Comparison of ENCODE assay signal across 1 cellular context in genomic region chr6:13814176-13814937, GRCh38.
TF ChIP-seq lines count a peak whose summit lies in the region.

A gene with protein sequence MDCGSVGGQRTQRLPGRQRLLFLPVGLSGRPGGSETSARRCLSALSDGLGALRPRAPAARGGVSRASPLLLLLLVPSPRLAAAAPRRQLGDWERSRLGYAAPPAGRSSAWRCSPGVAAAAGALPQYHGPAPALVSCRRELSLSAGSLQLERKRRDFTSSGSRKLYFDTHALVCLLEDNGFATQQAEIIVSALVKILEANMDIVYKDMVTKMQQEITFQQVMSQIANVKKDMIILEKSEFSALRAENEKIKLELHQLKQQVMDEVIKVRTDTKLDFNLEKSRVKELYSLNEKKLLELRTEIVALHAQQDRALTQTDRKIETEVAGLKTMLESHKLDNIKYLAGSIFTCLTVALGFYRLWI (minus strand): TSS chr6:13814557. CDS start chr6:13814429, 128 bp downstream.

TF ChIP-seq in HEK293, 187 proteins besides CTCF, POLR2A, EP300 and RAD21 (continued from another document and continues in another):
- TF ChIP-seq, protein P1, sequence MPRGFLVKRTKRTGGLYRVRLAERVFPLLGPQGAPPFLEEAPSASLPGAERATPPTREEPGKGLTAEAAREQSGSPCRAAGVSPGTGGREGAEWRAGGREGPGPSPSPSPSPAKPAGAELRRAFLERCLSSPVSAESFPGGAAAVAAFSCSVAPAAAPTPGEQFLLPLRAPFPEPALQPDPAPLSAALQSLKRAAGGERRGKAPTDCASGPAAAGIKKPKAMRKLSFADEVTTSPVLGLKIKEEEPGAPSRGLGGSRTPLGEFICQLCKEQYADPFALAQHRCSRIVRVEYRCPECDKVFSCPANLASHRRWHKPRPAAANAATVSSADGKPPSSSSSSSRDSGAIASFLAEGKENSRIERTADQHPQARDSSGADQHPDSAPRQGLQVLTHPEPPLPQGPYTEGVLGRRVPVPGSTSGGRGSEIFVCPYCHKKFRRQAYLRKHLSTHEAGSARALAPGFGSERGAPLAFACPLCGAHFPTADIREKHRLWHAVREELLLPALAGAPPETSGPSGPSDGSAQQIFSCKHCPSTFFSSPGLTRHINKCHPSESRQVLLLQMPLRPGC (tag by site-specific recombination; IDR thresholded peaks at IDR 0.05): no peak
- peak; percentile 20; the same call in 1 of the 2 replicates for TF ChIP-seq ZIC2 (tag by site-specific recombination; IDR thresholded peaks at IDR 0.05)
- no peak for TF ChIP-seq ZFP37 (tag by site-specific recombination; IDR thresholded peaks at IDR 0.05)
- TF ChIP-seq, protein P2, sequence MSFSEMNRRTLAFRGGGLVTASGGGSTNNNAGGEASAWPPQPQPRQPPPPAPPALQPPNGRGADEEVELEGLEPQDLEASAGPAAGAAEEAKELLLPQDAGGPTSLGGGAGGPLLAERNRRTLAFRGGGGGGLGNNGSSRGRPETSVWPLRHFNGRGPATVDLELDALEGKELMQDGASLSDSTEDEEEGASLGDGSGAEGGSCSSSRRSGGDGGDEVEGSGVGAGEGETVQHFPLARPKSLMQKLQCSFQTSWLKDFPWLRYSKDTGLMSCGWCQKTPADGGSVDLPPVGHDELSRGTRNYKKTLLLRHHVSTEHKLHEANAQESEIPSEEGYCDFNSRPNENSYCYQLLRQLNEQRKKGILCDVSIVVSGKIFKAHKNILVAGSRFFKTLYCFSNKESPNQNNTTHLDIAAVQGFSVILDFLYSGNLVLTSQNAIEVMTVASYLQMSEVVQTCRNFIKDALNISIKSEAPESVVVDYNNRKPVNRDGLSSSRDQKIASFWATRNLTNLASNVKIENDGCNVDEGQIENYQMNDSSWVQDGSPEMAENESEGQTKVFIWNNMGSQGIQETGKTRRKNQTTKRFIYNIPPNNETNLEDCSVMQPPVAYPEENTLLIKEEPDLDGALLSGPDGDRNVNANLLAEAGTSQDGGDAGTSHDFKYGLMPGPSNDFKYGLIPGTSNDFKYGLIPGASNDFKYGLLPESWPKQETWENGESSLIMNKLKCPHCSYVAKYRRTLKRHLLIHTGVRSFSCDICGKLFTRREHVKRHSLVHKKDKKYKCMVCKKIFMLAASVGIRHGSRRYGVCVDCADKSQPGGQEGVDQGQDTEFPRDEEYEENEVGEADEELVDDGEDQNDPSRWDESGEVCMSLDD (tag by site-specific recombination; IDR thresholded peaks at IDR 0.05): 0 out of 2 replicates have a peak, but pooled peaks have one; percentile 31
- no peak for TF ChIP-seq ZNF423 (tag by site-specific recombination; IDR thresholded peaks at IDR 0.05)
- TF ChIP-seq ZNF404 (tag by site-specific recombination; IDR thresholded peaks at IDR 0.05): no peak
- TF ChIP-seq ZNF211 (tag by site-specific recombination; IDR thresholded peaks at IDR 0.05; ENCODE audit: low read depth): no peak
- no peak for TF ChIP-seq ZNF664 (tag by site-specific recombination; IDR thresholded peaks at IDR 0.05)
- no peak for TF ChIP-seq ZNF157 (tag by site-specific recombination; IDR thresholded peaks at IDR 0.05)
- TF ChIP-seq ZNF239 (tag by site-specific recombination; IDR thresholded peaks at IDR 0.05): no peak
- no peak for TF ChIP-seq ZNF341 (tag by site-specific recombination; IDR thresholded peaks at IDR 0.05; ENCODE audit: low read depth)
- no peak for TF ChIP-seq ZNF843 (tag by site-specific recombination; IDR thresholded peaks at IDR 0.05)
- TF ChIP-seq ZNF785 (tag by site-specific recombination; IDR thresholded peaks at IDR 0.05): 0 out of 2 replicates have a peak, but pooled peaks have one; percentile 43
- TF ChIP-seq ZNF311 (tag by site-specific recombination; IDR thresholded peaks at IDR 0.05; ENCODE audit: borderline replicate concordance): no peak
- peak; percentile 49; the same call in 1 of the 2 replicates for TF ChIP-seq SP2 (tag by site-specific recombination; IDR thresholded peaks at IDR 0.05)
- no peak for TF ChIP-seq ZNF266 (tag by site-specific recombination; IDR thresholded peaks at IDR 0.05; ENCODE audit: low read depth)
- TF ChIP-seq ZNF580 (tag by site-specific recombination; IDR thresholded peaks at IDR 0.05): peak; percentile 13; the same call in 1 of the 2 replicates
- no peak for TF ChIP-seq ZNF645 (tag by site-specific recombination; IDR thresholded peaks at IDR 0.05)
- TF ChIP-seq SCRT1 (tag by site-specific recombination; IDR thresholded peaks at IDR 0.05; ENCODE audit: borderline replicate concordance): no peak
- TF ChIP-seq, protein P3, sequence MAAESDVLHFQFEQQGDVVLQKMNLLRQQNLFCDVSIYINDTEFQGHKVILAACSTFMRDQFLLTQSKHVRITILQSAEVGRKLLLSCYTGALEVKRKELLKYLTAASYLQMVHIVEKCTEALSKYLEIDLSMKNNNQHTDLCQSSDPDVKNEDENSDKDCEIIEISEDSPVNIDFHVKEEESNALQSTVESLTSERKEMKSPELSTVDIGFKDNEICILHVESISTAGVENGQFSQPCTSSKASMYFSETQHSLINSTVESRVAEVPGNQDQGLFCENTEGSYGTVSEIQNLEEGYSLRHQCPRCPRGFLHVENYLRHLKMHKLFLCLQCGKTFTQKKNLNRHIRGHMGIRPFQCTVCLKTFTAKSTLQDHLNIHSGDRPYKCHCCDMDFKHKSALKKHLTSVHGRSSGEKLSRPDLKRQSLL (tag by site-specific recombination; IDR thresholded peaks at IDR 0.05): no peak
- TF ChIP-seq BCL6B (tag by site-specific recombination; IDR thresholded peaks at IDR 0.05): no peak
- peak; percentile 28 for TF ChIP-seq ZNF510 (tag by site-specific recombination; IDR thresholded peaks at IDR 0.05; ENCODE audit: insufficient replicate concordance)
- TF ChIP-seq GLI2 (tag by site-specific recombination; IDR thresholded peaks at IDR 0.05; ENCODE audit: borderline replicate concordance, low read depth): no peak
- no peak for TF ChIP-seq TRIM28 (IDR thresholded peaks at IDR 0.05; ENCODE audit: borderline replicate concordance, low read length)
- peak; percentile 73; the same call in 1 of the 2 replicates for TF ChIP-seq ZNF692 (tag by site-specific recombination; IDR thresholded peaks at IDR 0.05)
- TF ChIP-seq ZNF174 (tag by site-specific recombination; IDR thresholded peaks at IDR 0.05): no peak
- TF ChIP-seq ZNF768 (tag by site-specific recombination; IDR thresholded peaks at IDR 0.05): no peak
- no peak for TF ChIP-seq ZNF830 (tag by site-specific recombination; IDR thresholded peaks at IDR 0.05; ENCODE audit: low read depth)
- no peak for TF ChIP-seq ZNF221 (tag by site-specific recombination; IDR thresholded peaks at IDR 0.05; ENCODE audit: borderline replicate concordance)
- no peak for TF ChIP-seq ZNF175 (tag by site-specific recombination; IDR thresholded peaks at IDR 0.05)
- no peak for TF ChIP-seq ZNF354C (tag by site-specific recombination; IDR thresholded peaks at IDR 0.05; ENCODE audit: borderline replicate concordance, low read depth)
- TF ChIP-seq EGR2 (tag by site-specific recombination; IDR thresholded peaks at IDR 0.05; ENCODE audit: low read depth): no peak
- TF ChIP-seq ZNF701 (tag by site-specific recombination; IDR thresholded peaks at IDR 0.05): no peak
- no peak for TF ChIP-seq ZNF747 (tag by site-specific recombination; IDR thresholded peaks at IDR 0.05)
- no peak for TF ChIP-seq ZNF19 (tag by site-specific recombination; IDR thresholded peaks at IDR 0.05; ENCODE audit: low read depth)
- peak; percentile 97 for TF ChIP-seq ZBTB26 (tag by site-specific recombination; optimal IDR thresholded peaks at IDR 0.05)
- no peak for TF ChIP-seq ZNF792 (tag by site-specific recombination; IDR thresholded peaks at IDR 0.05)
- no peak for TF ChIP-seq ZNF26 (tag by site-specific recombination; IDR thresholded peaks at IDR 0.05)
- TF ChIP-seq, protein P4, sequence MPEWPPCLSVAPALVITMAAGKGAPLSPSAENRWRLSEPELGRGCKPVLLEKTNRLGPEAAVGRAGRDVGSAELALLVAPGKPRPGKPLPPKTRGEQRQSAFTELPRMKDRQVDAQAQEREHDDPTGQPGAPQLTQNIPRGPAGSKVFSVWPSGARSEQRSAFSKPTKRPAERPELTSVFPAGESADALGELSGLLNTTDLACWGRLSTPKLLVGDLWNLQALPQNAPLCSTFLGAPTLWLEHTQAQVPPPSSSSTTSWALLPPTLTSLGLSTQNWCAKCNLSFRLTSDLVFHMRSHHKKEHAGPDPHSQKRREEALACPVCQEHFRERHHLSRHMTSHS (tag by site-specific recombination; IDR thresholded peaks at IDR 0.05): no peak
- no peak for TF ChIP-seq SP3 (tag by site-specific recombination; IDR thresholded peaks at IDR 0.05)
- peak; percentile 59; the same call in 1 of the 2 replicates for TF ChIP-seq ZXDB (tag by site-specific recombination; IDR thresholded peaks at IDR 0.05)
- TF ChIP-seq ZNF248 (tag by site-specific recombination; IDR thresholded peaks at IDR 0.05): no peak
- no peak for TF ChIP-seq TCF7L2 (IDR thresholded peaks at IDR 0.05; ENCODE audit: borderline replicate concordance, low read depth, low read length)
- TF ChIP-seq ZSCAN23 (tag by site-specific recombination; IDR thresholded peaks at IDR 0.05): no peak
- TF ChIP-seq SP7 (tag by site-specific recombination; IDR thresholded peaks at IDR 0.05): peak; percentile 50
- no peak for TF ChIP-seq ZNF133 (tag by site-specific recombination; IDR thresholded peaks at IDR 0.05)
- TF ChIP-seq ZNF776 (tag by site-specific recombination; IDR thresholded peaks at IDR 0.05; ENCODE audit: borderline replicate concordance): no peak
- TF ChIP-seq ZEB2 (tag by site-specific recombination; IDR thresholded peaks at IDR 0.05): 0 out of 2 replicates have a peak, but pooled peaks have one; percentile 47
- TF ChIP-seq, protein P5, sequence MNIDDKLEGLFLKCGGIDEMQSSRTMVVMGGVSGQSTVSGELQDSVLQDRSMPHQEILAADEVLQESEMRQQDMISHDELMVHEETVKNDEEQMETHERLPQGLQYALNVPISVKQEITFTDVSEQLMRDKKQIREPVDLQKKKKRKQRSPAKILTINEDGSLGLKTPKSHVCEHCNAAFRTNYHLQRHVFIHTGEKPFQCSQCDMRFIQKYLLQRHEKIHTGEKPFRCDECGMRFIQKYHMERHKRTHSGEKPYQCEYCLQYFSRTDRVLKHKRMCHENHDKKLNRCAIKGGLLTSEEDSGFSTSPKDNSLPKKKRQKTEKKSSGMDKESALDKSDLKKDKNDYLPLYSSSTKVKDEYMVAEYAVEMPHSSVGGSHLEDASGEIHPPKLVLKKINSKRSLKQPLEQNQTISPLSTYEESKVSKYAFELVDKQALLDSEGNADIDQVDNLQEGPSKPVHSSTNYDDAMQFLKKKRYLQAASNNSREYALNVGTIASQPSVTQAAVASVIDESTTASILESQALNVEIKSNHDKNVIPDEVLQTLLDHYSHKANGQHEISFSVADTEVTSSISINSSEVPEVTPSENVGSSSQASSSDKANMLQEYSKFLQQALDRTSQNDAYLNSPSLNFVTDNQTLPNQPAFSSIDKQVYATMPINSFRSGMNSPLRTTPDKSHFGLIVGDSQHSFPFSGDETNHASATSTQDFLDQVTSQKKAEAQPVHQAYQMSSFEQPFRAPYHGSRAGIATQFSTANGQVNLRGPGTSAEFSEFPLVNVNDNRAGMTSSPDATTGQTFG (tag by site-specific recombination; IDR thresholded peaks at IDR 0.05; ENCODE audit: borderline replicate concordance): no peak
- TF ChIP-seq ZNF514 (tag by site-specific recombination; IDR thresholded peaks at IDR 0.05): no peak
